In genomic region chr15:92711457-92711831, GRCh38 we compare ENCODE assay signal across 1 cellular context.
TF ChIP-seq lines count a peak whose summit lies in the region.

No MANE protein-coding gene starts in this region.

TF ChIP-seq in WTC11, 78 proteins besides CTCF, POLR2A, EP300 and RAD21 (continued from another document):
- TF ChIP-seq, protein P1, sequence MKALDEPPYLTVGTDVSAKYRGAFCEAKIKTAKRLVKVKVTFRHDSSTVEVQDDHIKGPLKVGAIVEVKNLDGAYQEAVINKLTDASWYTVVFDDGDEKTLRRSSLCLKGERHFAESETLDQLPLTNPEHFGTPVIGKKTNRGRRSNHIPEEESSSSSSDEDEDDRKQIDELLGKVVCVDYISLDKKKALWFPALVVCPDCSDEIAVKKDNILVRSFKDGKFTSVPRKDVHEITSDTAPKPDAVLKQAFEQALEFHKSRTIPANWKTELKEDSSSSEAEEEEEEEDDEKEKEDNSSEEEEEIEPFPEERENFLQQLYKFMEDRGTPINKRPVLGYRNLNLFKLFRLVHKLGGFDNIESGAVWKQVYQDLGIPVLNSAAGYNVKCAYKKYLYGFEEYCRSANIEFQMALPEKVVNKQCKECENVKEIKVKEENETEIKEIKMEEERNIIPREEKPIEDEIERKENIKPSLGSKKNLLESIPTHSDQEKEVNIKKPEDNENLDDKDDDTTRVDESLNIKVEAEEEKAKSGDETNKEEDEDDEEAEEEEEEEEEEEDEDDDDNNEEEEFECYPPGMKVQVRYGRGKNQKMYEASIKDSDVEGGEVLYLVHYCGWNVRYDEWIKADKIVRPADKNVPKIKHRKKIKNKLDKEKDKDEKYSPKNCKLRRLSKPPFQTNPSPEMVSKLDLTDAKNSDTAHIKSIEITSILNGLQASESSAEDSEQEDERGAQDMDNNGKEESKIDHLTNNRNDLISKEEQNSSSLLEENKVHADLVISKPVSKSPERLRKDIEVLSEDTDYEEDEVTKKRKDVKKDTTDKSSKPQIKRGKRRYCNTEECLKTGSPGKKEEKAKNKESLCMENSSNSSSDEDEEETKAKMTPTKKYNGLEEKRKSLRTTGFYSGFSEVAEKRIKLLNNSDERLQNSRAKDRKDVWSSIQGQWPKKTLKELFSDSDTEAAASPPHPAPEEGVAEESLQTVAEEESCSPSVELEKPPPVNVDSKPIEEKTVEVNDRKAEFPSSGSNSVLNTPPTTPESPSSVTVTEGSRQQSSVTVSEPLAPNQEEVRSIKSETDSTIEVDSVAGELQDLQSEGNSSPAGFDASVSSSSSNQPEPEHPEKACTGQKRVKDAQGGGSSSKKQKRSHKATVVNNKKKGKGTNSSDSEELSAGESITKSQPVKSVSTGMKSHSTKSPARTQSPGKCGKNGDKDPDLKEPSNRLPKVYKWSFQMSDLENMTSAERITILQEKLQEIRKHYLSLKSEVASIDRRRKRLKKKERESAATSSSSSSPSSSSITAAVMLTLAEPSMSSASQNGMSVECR (CRISPR knock-in tag; IDR thresholded peaks at IDR 0.05; ENCODE audit: borderline replicate concordance) = peak; percentile 66; the same call in 1 of the 2 replicates
